ENCODE assay signal across 13 cellular contexts in genomic region chr3:146156801-146157310, GRCh38. TPM values are rescaled to one million over a fixed set of nuclear protein-coding genes. Genes with fewer than 3 reads are reported as not detected.
DNase-seq lines count a peak whose midpoint lies in the region; ATAC-seq and TF ChIP-seq lines count a peak whose summit lies in the region.
"Had no signal": no experiment of that assay in that cellular context is flagged by ENCODE, and none has a peak within 500 bp of the region (broad histone marks: within the 10 kb centered on the region; RNA-seq: fewer than 3 reads in every experiment).

No MANE protein-coding gene starts in this region.

- in situ Hi-C loops in IMR-90 (cut with MboI; ENCODE audit: low sequenced_read_pairs) = no loop called here

- H3K9me3 ChIP-seq in IMR-90 (ENCODE audit: control insufficient read depth, insufficient read depth, low read length) (no peaks in the 10 kb centered on the region), body of pancreas (no peaks in the 10 kb centered on the region), liver (ENCODE audit: control insufficient read depth in 4 of 4, low read length in 3 of 4) (no peaks in the 10 kb centered on the region), subcutaneous abdominal adipose tissue (ENCODE audit: control insufficient read depth in 5 of 5, low read length in 5 of 5) (no peaks in the 10 kb centered on the region)
- H3K9me3 ChIP-seq: neutrophil had no signal

- no CpG with 5 or more reads among the region's 3 CpGs for WGBS in IMR-90 (ENCODE audit: extremely low coverage in 2 of 2, insufficient read length in 1 of 2), 2 experiments
- WGBS in body of pancreas, 2 donors = 14 to 36% methylated on average over 3 of the region's 3 CpGs
- WGBS in liver = 57% methylated on average over 3 of the region's 3 CpGs

- no peak overlapping the region for H4K5ac ChIP-seq in IMR-90 (ENCODE audit: low read depth, low read length)

- H2AK5ac ChIP-seq in IMR-90 (ENCODE audit: low read depth, low read length) = no peak overlapping the region

- H3K36me3 ChIP-seq in IMR-90 (ENCODE audit: control insufficient read depth, insufficient read depth, low read length) (no peaks in the 10 kb centered on the region; the same call in 1 of the 2 replicates), body of pancreas (replicated peaks in 1 of 2; ENCODE audit: insufficient read depth in 1 of 2, low read depth in 2 of 2) (no peaks in the 10 kb centered on the region), liver (ENCODE audit: control insufficient read depth in 4 of 4, insufficient read depth in 3 of 4, low read depth in 1 of 4, low read length in 3 of 4) (no peaks in the 10 kb centered on the region), subcutaneous abdominal adipose tissue (ENCODE audit: control insufficient read depth in 5 of 5, insufficient read depth in 5 of 5, low read length in 5 of 5) (no peaks in the 10 kb centered on the region)
- H3K36me3 ChIP-seq: neutrophil had no signal

- peaks cover 38% of the 10 kb centered on the region for H4K20me1 ChIP-seq in IMR-90 (ENCODE audit: insufficient read depth, low read length)

- H3K36me3 Mint-ChIP-seq in activated CD8-positive, alpha-beta T cell treated with anti-CD3 and anti-CD28 coated beads for 36 hours (ENCODE audit: low read depth) = no peaks in the 10 kb centered on the region

- no peak overlapping the region for H2AFZ ChIP-seq in IMR-90 (replicated peaks; ENCODE audit: low read length, poor library complexity)

- H2BK120ac ChIP-seq in IMR-90 (ENCODE audit: low read depth, low read length) = no peak overlapping the region

- H3K9me3 Mint-ChIP-seq in activated CD8-positive, alpha-beta T cell treated with anti-CD3 and anti-CD28 coated beads for 36 hours = no peaks in the 10 kb centered on the region
- H3K9me3 Mint-ChIP-seq: activated T-cell treated with anti-CD3 and anti-CD28 coated beads, Interleukin-2, amount 50 U/mL, for 4 hours had no signal

- no TSS peak for BruUV-seq in IMR-90 (replicated peaks; lab: Mats Ljungman, UMichigan)

- H3K23ac ChIP-seq in IMR-90 (ENCODE audit: low read depth, low read length) = no peak overlapping the region

- no peak overlapping the region for H2BK5ac ChIP-seq in IMR-90 (ENCODE audit: low read depth, low read length, poor library complexity, severe bottlenecking)

- POLR2A ChIA-PET in IMR-90 (lab: Charles Lee; ENCODE audit: unreplicated experiment) = interaction anchor here (0.6 to 0.7 kb wide), 2 partner anchors 10 to 11 kb away, joined by 3 to 5 read pairs; no protein-coding TSS in a partner anchor
- POLR2A ChIA-PET in activated CD8-positive, alpha-beta T cell treated with anti-CD3 and anti-CD28 coated beads for 36 hours (lab: Charles Lee) = no interaction called here

- H3K4me1 ChIP-seq in IMR-90 (ENCODE audit: control insufficient read depth, insufficient read depth, low read length) (peaks cover 12% of the 10 kb centered on the region), body of pancreas (peaks cover 73% of the 10 kb centered on the region), liver (ENCODE audit: control insufficient read depth in 4 of 4, insufficient read depth in 4 of 4, low read length in 3 of 4) (peaks cover 9 to 64% (median 40%) of the 10 kb centered on the region in 4 donors), subcutaneous abdominal adipose tissue (ENCODE audit: control insufficient read depth in 5 of 5, insufficient read depth in 5 of 5, low read length in 5 of 5) (peaks cover 1 to 64% (median 55%) of the 10 kb centered on the region in 5 donors)

- H3K79me1 ChIP-seq in IMR-90 (ENCODE audit: low read depth in 1 of 2, low read length in 2 of 2) = peaks cover 11 to 46% of the 10 kb centered on the region in 2 experiments; a peak in 2 of 4 replicates

- no peak overlapping the region for H3K27ac Mint-ChIP-seq in activated CD8-positive, alpha-beta T cell treated with anti-CD3 and anti-CD28 coated beads for 36 hours
- H3K27ac Mint-ChIP-seq: T-helper 17 cell had no signal

- DNase-seq in IMR-90 (no peak), body of pancreas (peak; percentile 24 to 62 (median 31)), CD1c-positive myeloid dendritic cell (ENCODE audit: extremely low spot score) (no peak)
- no peak for DNase-seq in activated CD8-positive, alpha-beta T cell treated with anti-CD3 and anti-CD28 coated beads for 36 hours
- DNase-seq: activated T-cell treated with anti-CD3 and anti-CD28 coated beads, Interleukin-2, amount 50 U/mL, for 4 hours; NCI-H524 treated with DMSO at 0.1 percent for 48 hours; T-helper 17 cell had no signal

- no peak overlapping the region for H3K56ac ChIP-seq in IMR-90 (ENCODE audit: extremely low read depth, insufficient read depth, low read length)

- dilution Hi-C loops in IMR-90 (cut with HindIII; ENCODE audit: low sequenced_read_pairs, unreplicated experiment) = no loop called here

- TF ChIP-seq CTCF in IMR-90 (conservative IDR thresholded peaks at IDR 0.05; ENCODE audit: low read depth, low read length) (no peak), body of pancreas (IDR thresholded peaks at IDR 0.05) (no peak), liver (IDR thresholded peaks at IDR 0.05; ENCODE audit: low read depth, low read length, missing input control) (no peak)
- TF ChIP-seq CTCF in activated CD8-positive, alpha-beta T cell treated with anti-CD3 and anti-CD28 coated beads for 36 hours (IDR thresholded peaks at IDR 0.05) = no peak

- H3K18ac ChIP-seq in IMR-90 (ENCODE audit: low read depth, low read length) = no peak overlapping the region

- H3K4ac ChIP-seq in IMR-90 (ENCODE audit: low read depth, low read length) = no peak overlapping the region

- H4K8ac ChIP-seq in IMR-90 (ENCODE audit: low read depth in 2 of 2, low read length in 2 of 2) = no peak overlapping the region

- intact Hi-C loops in IMR-90 (cut with micrococcal nuclease) = no loop called here
- intact Hi-C loops in body of pancreas (cut with DNase I) = no loop called here
- intact Hi-C loops in activated CD8-positive, alpha-beta T cell treated with anti-CD3 and anti-CD28 coated beads for 36 hours (cut with micrococcal nuclease) = no loop called here

- peaks cover 3% of the 10 kb centered on the region for H3K9me1 ChIP-seq in IMR-90 (ENCODE audit: insufficient read depth, low read length)

- H3K27ac ChIP-seq in IMR-90 (ENCODE audit: insufficient read depth, low read length) (no peak overlapping the region), body of pancreas (peak overlapping the region; percentile 74 to 98 (median 94)), liver (ENCODE audit: low read depth in 1 of 2, low read length in 2 of 2) (peak overlapping the region; percentile 76 to 95), subcutaneous abdominal adipose tissue (ENCODE audit: low read depth, low read length) (peak overlapping the region; percentile 99)
- H3K27ac ChIP-seq: KMS-11, neutrophil had no signal

- H3K4me3 ChIP-seq in IMR-90 (ENCODE audit: insufficient read depth, low read depth, low read length) (no peak overlapping the region), body of pancreas (no peak overlapping the region), liver (ENCODE audit: low read depth in 1 of 3, low read length in 3 of 3) (no peak overlapping the region), subcutaneous abdominal adipose tissue (ENCODE audit: low read depth in 1 of 5, low read length in 5 of 5) (peak overlapping the region; percentile 10 to 62 (median 44))

- H3K9ac ChIP-seq in IMR-90 (ENCODE audit: low read depth, low read length) (no peak overlapping the region), liver (ENCODE audit: low read depth in 1 of 2, low read length in 2 of 2) (peak overlapping the region in 1 of 2 donors; percentile 77), subcutaneous abdominal adipose tissue (ENCODE audit: low read length in 5 of 5) (peak overlapping the region; percentile 40 to 94 (median 51))
- H3K9ac ChIP-seq: KMS-11 had no signal

- H3K4me3 Mint-ChIP-seq in activated CD8-positive, alpha-beta T cell treated with anti-CD3 and anti-CD28 coated beads for 36 hours = no peak overlapping the region
- H3K4me3 Mint-ChIP-seq: activated T-cell treated with anti-CD3 and anti-CD28 coated beads, Interleukin-2, amount 50 U/mL, for 4 hours; T-helper 17 cell had no signal

- H3K27me3 ChIP-seq in IMR-90 (ENCODE audit: control insufficient read depth, insufficient read depth, low read length) (no peaks in the 10 kb centered on the region), body of pancreas (no peaks in the 10 kb centered on the region), liver (ENCODE audit: control insufficient read depth in 4 of 4, insufficient read depth in 4 of 4, low read length in 3 of 4) (no peaks in the 10 kb centered on the region), subcutaneous abdominal adipose tissue (ENCODE audit: control insufficient read depth in 5 of 5, insufficient read depth in 4 of 5, low read length in 5 of 5) (no peaks in the 10 kb centered on the region)

- no peak overlapping the region for H2AK9ac ChIP-seq in IMR-90 (replicated peaks; ENCODE audit: low read depth, low read length, poor library complexity)

- peaks cover 21% of the 10 kb centered on the region for H3K27me3 Mint-ChIP-seq in activated CD8-positive, alpha-beta T cell treated with anti-CD3 and anti-CD28 coated beads for 36 hours

- TF ChIP-seq POLR2A in IMR-90 (IDR thresholded peaks at IDR 0.05; ENCODE audit: low read depth, low read length) (no peak), body of pancreas (IDR thresholded peaks at IDR 0.05) (no peak)

- no peak for ATAC-seq in IMR-90 (ENCODE audit: low read depth)
- no peak for ATAC-seq in body of pancreas
- ATAC-seq in activated CD8-positive, alpha-beta T cell treated with anti-CD3 and anti-CD28 coated beads for 36 hours = no peak
- ATAC-seq in GM19395 (IDR thresholded peaks at IDR 0.05; ENCODE audit: unreplicated experiment) = no peak
- no peak for ATAC-seq in HG03025 (IDR thresholded peaks at IDR 0.05; ENCODE audit: low FRiP score, unreplicated experiment)
- ATAC-seq: activated T-cell treated with anti-CD3 and anti-CD28 coated beads, Interleukin-2, amount 50 U/mL, for 4 hours; T-helper 17 cell had no signal

- TF ChIP-seq RAD21 in IMR-90 (IDR thresholded peaks at IDR 0.05; ENCODE audit: low read length) (no peak), liver (IDR thresholded peaks at IDR 0.05) (no peak)

- no peak overlapping the region for H2BK20ac ChIP-seq in IMR-90 (ENCODE audit: low read depth, low read length)

- no peak overlapping the region for H4K91ac ChIP-seq in IMR-90 (ENCODE audit: insufficient read depth, low read depth, low read length)

- peak overlapping the region; percentile 71 for H3K4me2 ChIP-seq in IMR-90 (ENCODE audit: low read depth, low read length)
- H3K4me2 ChIP-seq: KMS-11 had no signal

- no peak overlapping the region for H3K14ac ChIP-seq in IMR-90 (replicated peaks; ENCODE audit: low read depth, low read length)

- CTCF ChIA-PET in IMR-90 (lab: Yijun Ruan, JAX) = interaction anchor here (0.8 to 2.5 kb wide), 3 partner anchors 9 to 130 kb away, joined by 3 to 8 read pairs (median 5); no protein-coding TSS in a partner anchor
- CTCF ChIA-PET in activated CD8-positive, alpha-beta T cell treated with anti-CD3 and anti-CD28 coated beads for 36 hours (lab: Charles Lee) = interaction anchor here (0.8 to 1.4 kb wide), 2 partner anchors 32 to 91 kb away, joined by 3 to 4 read pairs; no protein-coding TSS in a partner anchor

- H3K4me1 Mint-ChIP-seq in activated CD8-positive, alpha-beta T cell treated with anti-CD3 and anti-CD28 coated beads for 36 hours (ENCODE audit: low read depth) = peaks cover 7% of the 10 kb centered on the region

- no peak overlapping the region for H2BK15ac ChIP-seq in IMR-90 (ENCODE audit: low read depth, low read length)

RNA-seq across cellular contexts. Expression of gene PLOD2, which starts 4.1 kb away (rescaled TPM):
- total RNA-seq in IMR-90 (2012; rRNA removed) (117 and 225 TPM in 2 replicates), body of pancreas (10 to 100 TPM; 16.8 to 24.4 TPM), liver (10 to 100 TPM; 27.2 to 57.0 TPM)
- polyA plus RNA-seq in IMR-90 (2012; rRNA removed) (62.9 and 84.0 TPM in 2 replicates), liver (10 to 100 TPM; 18.6 to 21.4 TPM)
- polyA plus RNA-seq in IMR-90 (2012; cell fraction: cytosol; rRNA removed) = 9.4 and 11.3 TPM in 2 replicates
- 7.9 and 63.0 TPM in 2 replicates for polyA plus RNA-seq in IMR-90 (2012; cell fraction: nucleus; rRNA removed; ENCODE audit: low replicate concordance)
- total RNA-seq in activated CD8-positive, alpha-beta T cell treated with anti-CD3 and anti-CD28 coated beads for 36 hours = 1 to 10 TPM in 1 of 2 experiments, under 1 TPM in 1; 0.65 to 2.0 TPM

Comparison
In these comparisons a context has a peak if more than half of its experiments do, and no peak if none do; other contexts are left out.
1. DNase-seq: peak in body of pancreas (4 of 4); none in IMR-90 (single experiment), activated CD8-positive, alpha-beta T cell treated with anti-CD3 and anti-CD28 coated beads for 36 hours (single experiment) and CD1c-positive myeloid dendritic cell (single experiment).
2. H3K4me3 ChIP-seq: peak in subcutaneous abdominal adipose tissue (5 of 5); none in IMR-90 (single experiment), body of pancreas (0 of 2) and liver (0 of 3).
3. RNA of gene PLOD2, which starts 4.1 kb away (total RNA-seq): 117 to 225 TPM in IMR-90, 27.2 to 57.0 TPM in liver and 16.8 to 24.4 TPM in body of pancreas; 0.65 to 2.0 TPM in activated CD8-positive, alpha-beta T cell treated with anti-CD3 and anti-CD28 coated beads for 36 hours; every median in the first group is over 4 times any median in the second.